In the genomic region with DNA sequence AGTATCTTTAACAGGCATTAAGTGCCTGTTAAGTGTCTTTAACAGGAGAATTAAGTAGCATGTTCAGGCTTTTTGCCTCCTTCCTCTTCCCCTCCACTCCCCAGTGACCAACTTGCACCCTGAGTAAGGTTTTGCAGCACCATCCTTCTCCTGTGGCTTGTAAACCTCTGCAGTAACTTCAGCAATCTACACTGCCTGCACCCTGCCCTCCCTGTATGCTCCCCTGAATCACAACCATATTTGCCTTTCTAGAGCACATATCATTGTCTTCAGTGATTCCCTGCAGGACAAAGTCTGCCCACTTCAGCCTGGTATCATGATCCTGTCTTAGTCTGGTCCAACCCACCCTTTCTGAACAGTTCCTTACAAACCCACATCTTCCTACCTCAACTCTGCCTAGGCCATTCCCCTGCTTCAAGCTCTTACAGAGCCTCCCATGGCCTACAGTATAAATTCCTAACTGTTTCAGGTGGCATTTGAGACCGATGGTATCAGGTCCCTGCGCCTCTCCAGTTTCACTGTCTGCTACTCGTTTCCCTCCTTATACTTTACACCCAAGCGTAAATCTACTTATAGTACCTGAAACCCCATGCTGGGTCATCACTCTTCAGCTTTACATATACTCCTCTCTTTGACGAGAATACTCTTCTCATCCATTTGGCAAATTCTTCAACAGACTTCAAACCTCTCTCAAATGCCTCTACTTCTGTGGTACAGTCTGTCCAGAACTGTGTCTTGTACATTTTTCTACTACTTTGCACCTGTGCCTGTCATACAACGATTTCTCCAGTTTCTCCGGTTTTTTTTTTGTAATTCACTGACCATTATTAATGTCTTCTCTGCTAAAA, we compare ENCODE assay signal across 15 cellular contexts.
DNase-seq lines count a peak whose midpoint lies in the region; ATAC-seq and TF ChIP-seq lines count a peak whose summit lies in the region.
"Had no signal": no experiment of that assay in that cellular context is flagged by ENCODE, and none has a peak within 500 bp of the region (broad histone marks: within the 10 kb centered on the region; RNA-seq: fewer than 3 reads in every experiment).

No MANE protein-coding gene starts in this region.

- H3K9me3 Mint-ChIP-seq in stimulated activated memory B cell treated with anti-CD40 and anti-IgM and Interleukin-4, amounts not matched to agents 10 μg/mL and 1 μg/mL and 100 μg/mL, for 72 hours = no peaks in the 10 kb centered on the region
- no peaks in the 10 kb centered on the region for H3K9me3 Mint-ChIP-seq in activated CD4-positive, alpha-beta T cell treated with anti-CD3 and anti-CD28 coated beads, Interleukin-2, amount 10 ng/mL, durations not matched to agents 7 days and 5 days
- H3K9me3 Mint-ChIP-seq: effector memory CD8-positive, alpha-beta T cell had no signal

- H4K8ac ChIP-seq in IMR-90 (ENCODE audit: low read depth in 2 of 2, low read length in 2 of 2) (no peak overlapping the region), mesenchymal stem cell (ENCODE audit: low read length) (peak overlapping the region; percentile 79)

- no peak for TF ChIP-seq RAD21 in IMR-90 (IDR thresholded peaks at IDR 0.05; ENCODE audit: low read length)

- H3K27ac ChIP-seq in IMR-90 (ENCODE audit: insufficient read depth, low read length) = no peak overlapping the region
- H3K27ac ChIP-seq in brain microvascular endothelial cell = peak overlapping the region; percentile 81
- H3K27ac ChIP-seq in mesenchymal stem cell (ENCODE audit: low read length, poor library complexity, severe bottlenecking) = peak overlapping the region; percentile 31

- TF ChIP-seq CTCF in IMR-90 (conservative IDR thresholded peaks at IDR 0.05; ENCODE audit: low read depth, low read length) (no peak), brain microvascular endothelial cell (IDR thresholded peaks at IDR 0.05; ENCODE audit: low read depth, low read length, missing control alignments) (no peak)

- BruUV-seq in IMR-90 (replicated peaks; lab: Mats Ljungman, UMichigan) = no TSS peak

- dilution Hi-C loops in IMR-90 (cut with HindIII; ENCODE audit: low sequenced_read_pairs, unreplicated experiment) = no loop called here

- no peak overlapping the region for H4K91ac ChIP-seq in IMR-90 (ENCODE audit: insufficient read depth, low read depth, low read length)
- H4K91ac ChIP-seq in mesenchymal stem cell (ENCODE audit: low read length) = peak overlapping the region; percentile 96

- H2BK120ac ChIP-seq in IMR-90 (ENCODE audit: low read depth, low read length) (no peak overlapping the region), mesenchymal stem cell (ENCODE audit: low read depth, low read length) (peak overlapping the region; percentile 74)

- no peak overlapping the region for H3K4me2 ChIP-seq in IMR-90 (ENCODE audit: low read depth, low read length)
- no peak overlapping the region for H3K4me2 ChIP-seq in mesenchymal stem cell (ENCODE audit: low read length, poor library complexity, severe bottlenecking)

- H2BK5ac ChIP-seq in IMR-90 (ENCODE audit: low read depth, low read length, poor library complexity, severe bottlenecking) = no peak overlapping the region
- no peak overlapping the region for H2BK5ac ChIP-seq in mesenchymal stem cell (ENCODE audit: low read depth, low read length, poor library complexity, severe bottlenecking)

- no peak overlapping the region for H3K18ac ChIP-seq in IMR-90 (ENCODE audit: low read depth, low read length)
- H3K18ac ChIP-seq in mesenchymal stem cell (ENCODE audit: low read depth in 1 of 2, low read length in 2 of 2) = peak overlapping the region; percentile 59 to 82

- POLR2A ChIA-PET in IMR-90 (lab: Charles Lee; ENCODE audit: unreplicated experiment) = no interaction called here
- POLR2A ChIA-PET in activated CD4-positive, alpha-beta T cell treated with anti-CD3 and anti-CD28 coated beads, Interleukin-2, amount 10 ng/mL, durations not matched to agents 7 days and 5 days (lab: Charles Lee) = no interaction called here

- no peak for ATAC-seq in IMR-90 (ENCODE audit: low read depth)
- no peak for ATAC-seq in stimulated activated memory B cell treated with anti-CD40 and anti-IgM and Interleukin-4, amounts not matched to agents 10 μg/mL and 1 μg/mL and 100 μg/mL, for 72 hours
- no peak for ATAC-seq in GM21528 (IDR thresholded peaks at IDR 0.05; ENCODE audit: low FRiP score, unreplicated experiment)
- ATAC-seq: effector memory CD8-positive, alpha-beta T cell had no signal

- intact Hi-C loops in IMR-90 (cut with micrococcal nuclease) = loop anchor here (5.0 kb wide), 1 partner anchor 70 kb away; a partner anchor contains a TSS

- H3K9me1 ChIP-seq in IMR-90 (ENCODE audit: insufficient read depth, low read length) = peaks cover 12% of the 10 kb centered on the region

- H3K36me3 ChIP-seq in IMR-90 (ENCODE audit: control insufficient read depth, insufficient read depth, low read length) = no peaks in the 10 kb centered on the region
- H3K36me3 ChIP-seq in brain microvascular endothelial cell (replicated peaks) = no peaks in the 10 kb centered on the region
- H3K36me3 ChIP-seq in mesenchymal stem cell (ENCODE audit: control insufficient read depth in 1 of 2, insufficient read depth in 2 of 2, low read depth in 1 of 2, low read length in 2 of 2) = peaks cover 0 to 7% of the 10 kb centered on the region in 2 experiments

- H4K20me1 ChIP-seq in IMR-90 (ENCODE audit: insufficient read depth, low read length) = no peaks in the 10 kb centered on the region; the same call in 1 of the 2 replicates

- no peak for TF ChIP-seq POLR2A in IMR-90 (IDR thresholded peaks at IDR 0.05; ENCODE audit: low read depth, low read length)

- H3K4me3 ChIP-seq in IMR-90 (ENCODE audit: insufficient read depth, low read depth, low read length) (no peak overlapping the region), brain microvascular endothelial cell (ENCODE audit: low read depth, low read length) (no peak overlapping the region), mesenchymal stem cell (ENCODE audit: insufficient read depth in 1 of 2, low read depth in 1 of 2, low read length in 2 of 2) (peak overlapping the region in 1 of 2 experiments; percentile 59)

- H3K27me3 ChIP-seq in IMR-90 (ENCODE audit: control insufficient read depth, insufficient read depth, low read length) = no peaks in the 10 kb centered on the region
- H3K27me3 ChIP-seq in brain microvascular endothelial cell (replicated peaks) = no peaks in the 10 kb centered on the region
- H3K27me3 ChIP-seq in mesenchymal stem cell (ENCODE audit: control insufficient read depth in 1 of 2, insufficient read depth in 1 of 2, low read length in 2 of 2) = no peaks in the 10 kb centered on the region

- CTCF ChIA-PET in IMR-90 (lab: Yijun Ruan, JAX) = interaction anchor here (1.2 kb wide), 1 partner anchor 92 kb away, joined by 3 read pairs; no protein-coding TSS in a partner anchor
- CTCF ChIA-PET in activated CD4-positive, alpha-beta T cell treated with anti-CD3 and anti-CD28 coated beads, Interleukin-2, amount 10 ng/mL, durations not matched to agents 7 days and 5 days (lab: Charles Lee) = interaction anchor here (0.6 to 0.8 kb wide), 2 partner anchors 175 to 255 kb away, joined by 3 read pairs; no protein-coding TSS in a partner anchor

- no peak overlapping the region for H3K4me3 Mint-ChIP-seq in stimulated activated memory B cell treated with anti-CD40 and anti-IgM and Interleukin-4, amounts not matched to agents 10 μg/mL and 1 μg/mL and 100 μg/mL, for 72 hours
- no peak overlapping the region for H3K4me3 Mint-ChIP-seq in activated CD4-positive, alpha-beta T cell treated with anti-CD3 and anti-CD28 coated beads, Interleukin-2, amount 10 ng/mL, durations not matched to agents 7 days and 5 days
- H3K4me3 Mint-ChIP-seq: effector memory CD8-positive, alpha-beta T cell had no signal

- no peak overlapping the region; the same call in 1 of the 2 replicates for H2AK5ac ChIP-seq in IMR-90 (ENCODE audit: low read depth, low read length)
- peak overlapping the region; percentile 49 for H2AK5ac ChIP-seq in mesenchymal stem cell (ENCODE audit: low read length, severe bottlenecking)

- H2AFZ ChIP-seq in IMR-90 (replicated peaks; ENCODE audit: low read length, poor library complexity) = no peak overlapping the region
- H2AFZ ChIP-seq in mesenchymal stem cell (ENCODE audit: low read depth, low read length) = no peak overlapping the region

- peak overlapping the region; percentile 43; the same call in 1 of the 2 replicates for H3K23ac ChIP-seq in IMR-90 (ENCODE audit: low read depth, low read length)
- H3K23ac ChIP-seq in mesenchymal stem cell (ENCODE audit: low read length in 2 of 2) = no peak overlapping the region

- no peaks in the 10 kb centered on the region for H3K9me3 ChIP-seq in IMR-90 (ENCODE audit: control insufficient read depth, insufficient read depth, low read length)
- no peaks in the 10 kb centered on the region for H3K9me3 ChIP-seq in mesenchymal stem cell (ENCODE audit: control insufficient read depth, low read length)

- H2BK15ac ChIP-seq in IMR-90 (ENCODE audit: low read depth, low read length) (no peak overlapping the region), mesenchymal stem cell (ENCODE audit: low read depth, poor library complexity, severe bottlenecking) (peak overlapping the region; percentile 70)

- H3K4me1 ChIP-seq in IMR-90 (ENCODE audit: control insufficient read depth, insufficient read depth, low read length) = peaks cover 22% of the 10 kb centered on the region
- H3K4me1 ChIP-seq in mesenchymal stem cell (ENCODE audit: control insufficient read depth, insufficient read depth, low read depth, low read length) = peaks cover 13% of the 10 kb centered on the region

- no peak overlapping the region for H2BK20ac ChIP-seq in IMR-90 (ENCODE audit: low read depth, low read length)

- DNase-seq in IMR-90 = no peak
- DNase-seq in brain microvascular endothelial cell = no peak
- DNase-seq in mesenchymal stem cell = no peak
- no peak for DNase-seq in activated CD4-positive, alpha-beta T cell treated with anti-CD3 and anti-CD28 coated beads, Interleukin-2, amount 10 ng/mL, durations not matched to agents 7 days and 5 days
- no peak for DNase-seq in putamen (ENCODE audit: low spot score)
- DNase-seq in NCI-H2029 treated with DMSO at 0.1 percent for 48 hours (lab: John Stamatoyannopoulos, UW) = no peak
- DNase-seq: activated gamma-delta T cell; effector memory CD8-positive, alpha-beta T cell; GF-D8; KG1; NCI-H2171; posterior cingulate gyrus; SHP77 treated with DMSO at 0.1 percent for 48 hours had no signal

- H3K9ac ChIP-seq in IMR-90 (ENCODE audit: low read depth, low read length) (no peak overlapping the region), mesenchymal stem cell (ENCODE audit: low read length) (peak overlapping the region; percentile 85)

- no peak overlapping the region for H3K56ac ChIP-seq in IMR-90 (ENCODE audit: extremely low read depth, insufficient read depth, low read length)

- H3K27ac Mint-ChIP-seq in stimulated activated memory B cell treated with anti-CD40 and anti-IgM and Interleukin-4, amounts not matched to agents 10 μg/mL and 1 μg/mL and 100 μg/mL, for 72 hours = peak overlapping the region; percentile 33
- no peak overlapping the region for H3K27ac Mint-ChIP-seq in activated CD4-positive, alpha-beta T cell treated with anti-CD3 and anti-CD28 coated beads, Interleukin-2, amount 10 ng/mL, durations not matched to agents 7 days and 5 days
- H3K27ac Mint-ChIP-seq: effector memory CD8-positive, alpha-beta T cell had no signal

- in situ Hi-C loops in IMR-90 (cut with MboI; ENCODE audit: low sequenced_read_pairs) = no loop called here
- in situ Hi-C loops in brain microvascular endothelial cell (cut with HindIII; ENCODE audit: low pct_ligation_motif_present, low sequenced_read_pairs) = no loop called here

- H2AK9ac ChIP-seq in IMR-90 (replicated peaks; ENCODE audit: low read depth, low read length, poor library complexity) = no peak overlapping the region

- H3K36me3 Mint-ChIP-seq in stimulated activated memory B cell treated with anti-CD40 and anti-IgM and Interleukin-4, amounts not matched to agents 10 μg/mL and 1 μg/mL and 100 μg/mL, for 72 hours = peaks cover 4% of the 10 kb centered on the region
- no peaks in the 10 kb centered on the region for H3K36me3 Mint-ChIP-seq in activated CD4-positive, alpha-beta T cell treated with anti-CD3 and anti-CD28 coated beads, Interleukin-2, amount 10 ng/mL, durations not matched to agents 7 days and 5 days (ENCODE audit: low read depth)

- peak overlapping the region; percentile 79 to 84 for H2BK12ac ChIP-seq in mesenchymal stem cell (ENCODE audit: low read length in 2 of 2)

- peaks cover 36% of the 10 kb centered on the region for H3K4me1 Mint-ChIP-seq in stimulated activated memory B cell treated with anti-CD40 and anti-IgM and Interleukin-4, amounts not matched to agents 10 μg/mL and 1 μg/mL and 100 μg/mL, for 72 hours
- H3K4me1 Mint-ChIP-seq in activated CD4-positive, alpha-beta T cell treated with anti-CD3 and anti-CD28 coated beads, Interleukin-2, amount 10 ng/mL, durations not matched to agents 7 days and 5 days = peaks cover 5% of the 10 kb centered on the region

- H3K4ac ChIP-seq in IMR-90 (ENCODE audit: low read depth, low read length) (no peak overlapping the region), mesenchymal stem cell (ENCODE audit: low read depth in 1 of 2, low read length in 2 of 2) (peak overlapping the region; percentile 29 to 81)

- no peak overlapping the region; the same call in 1 of the 2 replicates for H3K14ac ChIP-seq in IMR-90 (replicated peaks; ENCODE audit: low read depth, low read length)
- H3K14ac ChIP-seq in mesenchymal stem cell (ENCODE audit: low read length in 2 of 2) = peak overlapping the region in 1 of 2 experiments; percentile 46

- no peak overlapping the region for H4K5ac ChIP-seq in IMR-90 (ENCODE audit: low read depth, low read length)

- no peaks in the 10 kb centered on the region for H3K27me3 Mint-ChIP-seq in stimulated activated memory B cell treated with anti-CD40 and anti-IgM and Interleukin-4, amounts not matched to agents 10 μg/mL and 1 μg/mL and 100 μg/mL, for 72 hours
- no peaks in the 10 kb centered on the region for H3K27me3 Mint-ChIP-seq in activated CD4-positive, alpha-beta T cell treated with anti-CD3 and anti-CD28 coated beads, Interleukin-2, amount 10 ng/mL, durations not matched to agents 7 days and 5 days
- H3K27me3 Mint-ChIP-seq: effector memory CD8-positive, alpha-beta T cell had no signal

- 71% methylated on average over 5 of the region's 7 CpGs; no CpG with 5 or more reads in 1 of the 2 experiments for WGBS in IMR-90 (ENCODE audit: extremely low coverage in 2 of 2, insufficient read length in 1 of 2), 2 experiments
- 56% methylated on average over 7 of the region's 7 CpGs for WGBS in mesenchymal stem cell

- H3K79me1 ChIP-seq in IMR-90 (ENCODE audit: low read depth in 1 of 2, low read length in 2 of 2) (peaks cover 25 to 70% of the 10 kb centered on the region in 2 experiments), mesenchymal stem cell (replicated peaks; ENCODE audit: low read length, poor library complexity, severe bottlenecking) (peaks cover 27% of the 10 kb centered on the region)
